ENCODE assay signal across 16 cellular contexts in genomic region chr22:40057652-40058051, GRCh38.
DNase-seq lines count a peak whose midpoint lies in the region; ATAC-seq and TF ChIP-seq lines count a peak whose summit lies in the region.
"Had no signal": no experiment of that assay in that cellular context is flagged by ENCODE, and none has a peak within 500 bp of the region (broad histone marks: within the 10 kb centered on the region; RNA-seq: fewer than 3 reads in every experiment).

No MANE protein-coding gene starts in this region.

- intact Hi-C loops in left ventricle myocardium inferior (cut with micrococcal nuclease) = loop anchor here (10.0 kb wide), 1 partner anchor 127 kb away; no protein-coding TSS in a partner anchor
- intact Hi-C loops in Right ventricle myocardium superior (cut with DNase I) = no loop called here
- intact Hi-C loops in activated B cell treated with CpG ODN at 0.5 μM for 24 hours (cut with micrococcal nuclease) = loop anchor here (5.0 to 10.0 kb wide), 2 partner anchors 35 to 157 kb away; no protein-coding TSS in a partner anchor

- no peaks in the 10 kb centered on the region for H3K9me3 ChIP-seq in left ventricle myocardium inferior (replicated peaks)
- H3K9me3 ChIP-seq: body of pancreas had no signal

- H3K36me3 ChIP-seq in left ventricle myocardium inferior = no peaks in the 10 kb centered on the region

- peaks cover 68% of the 10 kb centered on the region for H3K4me1 ChIP-seq in left ventricle myocardium inferior

- no peak overlapping the region for H3K4me3 Mint-ChIP-seq in activated B cell treated with CpG ODN at 0.5 μM for 24 hours
- H3K4me3 Mint-ChIP-seq in effector memory CD8-positive, alpha-beta T cell = peak overlapping the region; percentile 2 to 15

- CTCF ChIA-PET in activated B cell treated with CpG ODN at 0.5 μM for 24 hours (lab: Charles Lee) = no interaction called here

- no peaks in the 10 kb centered on the region for H3K27me3 Mint-ChIP-seq in activated B cell treated with CpG ODN at 0.5 μM for 24 hours
- no peaks in the 10 kb centered on the region for H3K27me3 Mint-ChIP-seq in effector memory CD8-positive, alpha-beta T cell

- H3K4me1 Mint-ChIP-seq in activated B cell treated with CpG ODN at 0.5 μM for 24 hours = peaks cover 73% of the 10 kb centered on the region
- H3K4me1 Mint-ChIP-seq in effector memory CD8-positive, alpha-beta T cell (ENCODE audit: low read depth in 2 of 2) = peaks cover 36 to 61% of the 10 kb centered on the region in 2 donors

- POLR2A ChIA-PET in activated B cell treated with CpG ODN at 0.5 μM for 24 hours (lab: Charles Lee) = interaction anchor here (0.5 to 1.0 kb wide), 3 partner anchors 14 to 253 kb away, joined by 3 to 5 read pairs (median 4); no protein-coding TSS in a partner anchor

- H3K36me3 Mint-ChIP-seq in activated B cell treated with CpG ODN at 0.5 μM for 24 hours (ENCODE audit: low read depth) = peaks cover 10% of the 10 kb centered on the region
- peaks cover 18% of the 10 kb centered on the region for H3K36me3 Mint-ChIP-seq in effector memory CD8-positive, alpha-beta T cell (ENCODE audit: insufficient read depth)
- H3K36me3 Mint-ChIP-seq: immature natural killer cell had no signal

- H3K4me3 ChIP-seq in left ventricle myocardium inferior = no peak overlapping the region
- H3K4me3 ChIP-seq: body of pancreas, GM23248 had no signal

- H3K27ac Mint-ChIP-seq in activated B cell treated with CpG ODN at 0.5 μM for 24 hours = peak overlapping the region; percentile 81
- H3K27ac Mint-ChIP-seq in effector memory CD8-positive, alpha-beta T cell = no peak overlapping the region

- H3K9me3 Mint-ChIP-seq in activated B cell treated with CpG ODN at 0.5 μM for 24 hours = no peaks in the 10 kb centered on the region
- no peaks in the 10 kb centered on the region for H3K9me3 Mint-ChIP-seq in effector memory CD8-positive, alpha-beta T cell
- H3K9me3 Mint-ChIP-seq: immature natural killer cell had no signal

- ATAC-seq in Right ventricle myocardium superior (ENCODE audit: poor library complexity) (no peak), activated B cell treated with CpG ODN at 0.5 μM for 24 hours (ENCODE audit: low read depth) (no peak), GM19035 (IDR thresholded peaks at IDR 0.05; ENCODE audit: unreplicated experiment) (no peak)
- no peak for ATAC-seq in effector memory CD8-positive, alpha-beta T cell (replicated peaks)
- ATAC-seq: body of pancreas had no signal

- TF ChIP-seq CTCF in left ventricle myocardium inferior (IDR thresholded peaks at IDR 0.05; ENCODE audit: borderline replicate concordance) (no peak), activated B cell treated with CpG ODN at 0.5 μM for 24 hours (IDR thresholded peaks at IDR 0.05) (no peak)

- DNase-seq in left ventricle myocardium inferior = no peak
- DNase-seq in Right ventricle myocardium superior = no peak
- DNase-seq in activated B cell treated with CpG ODN at 0.5 μM for 24 hours = no peak
- DNase-seq in effector memory CD8-positive, alpha-beta T cell = no peak
- DNase-seq in DMS114 treated with DMSO at 0.1 percent for 48 hours (lab: John Stamatoyannopoulos, UW; ENCODE audit: unreplicated experiment) = no peak
- DNase-seq in NCI-H446 (lab: John Stamatoyannopoulos, UW) = no peak
- DNase-seq: activated gamma-delta T cell treated with Interleukin-2 at 50 U/mL for 16 hours, COR-L47, GM23248, immature natural killer cell, NCI-H1092, NCI-H524, nucleus accumbens had no signal

- no peaks in the 10 kb centered on the region for H3K27me3 ChIP-seq in left ventricle myocardium inferior (ENCODE audit: low read depth)
- H3K27me3 ChIP-seq: body of pancreas had no signal

- H3K27ac ChIP-seq in left ventricle myocardium inferior (replicated peaks) = peak overlapping the region; percentile 54
- H3K27ac ChIP-seq: GM23248, KMS-11 had no signal
